ENCODE assay signal across 33 cellular contexts in genomic region chr12:51132693-51133092, GRCh38. TPM values are rescaled to one million over a fixed set of nuclear protein-coding genes. Genes with fewer than 3 reads are reported as not detected.
DNase-seq lines count a peak whose midpoint lies in the region; TF ChIP-seq lines count a peak whose summit lies in the region.
"Had no signal": no experiment of that assay in that cellular context is flagged by ENCODE, and none has a peak within 500 bp of the region (broad histone marks: within the 10 kb centered on the region; RNA-seq: fewer than 3 reads in every experiment).

No MANE protein-coding gene starts in this region.

- H3K27ac ChIP-seq in 22Rv1 (peak overlapping the region; percentile 19), H9 (ENCODE audit: insufficient read length, low read depth, low read length) (no peak overlapping the region), mesendoderm (ENCODE audit: low read depth, low read length) (no peak overlapping the region), hepatocyte (no peak overlapping the region)
- H3K27ac ChIP-seq: dorsolateral prefrontal cortex, ovary, Peyer's patch had no signal

- no peaks in the 10 kb centered on the region for H4K20me1 ChIP-seq in H9 (ENCODE audit: control insufficient read depth, insufficient read depth, insufficient read length)
- H4K20me1 ChIP-seq in hepatocyte (ENCODE audit: insufficient read depth, poor library complexity, severe bottlenecking) = no peaks in the 10 kb centered on the region

- H3K79me1 ChIP-seq in H9 (ENCODE audit: insufficient read depth, low read depth, low read length, poor library complexity, severe bottlenecking) (peaks cover 2% of the 10 kb centered on the region), mesendoderm (ENCODE audit: low read length) (peaks cover under 1% of the 10 kb centered on the region)

- H3K4me2 ChIP-seq in H9 (ENCODE audit: insufficient read depth, insufficient read length, low read length) = no peak overlapping the region
- no peak overlapping the region for H3K4me2 ChIP-seq in mesendoderm (ENCODE audit: low read length)
- no peak overlapping the region for H3K4me2 ChIP-seq in hepatocyte

- no peaks in the 10 kb centered on the region for H3K9me3 Mint-ChIP-seq in H9
- H3K9me3 Mint-ChIP-seq: activated B cell treated with CpG ODN at 0.5 μM for 24 hours; activated T-cell treated with anti-CD3 and anti-CD28 coated beads, Interleukin-2, amount 50 U/mL, for 4 hours; CD8-positive, alpha-beta memory T cell; immature natural killer cell; nephron had no signal

- H3K56ac ChIP-seq in H9 (ENCODE audit: insufficient read length, low read depth, low read length) (no peak overlapping the region), mesendoderm (ENCODE audit: low read length) (no peak overlapping the region)

- H2BK15ac ChIP-seq in H9 (ENCODE audit: low read depth, low read length) = no peak overlapping the region
- no peak overlapping the region for H2BK15ac ChIP-seq in mesendoderm (replicated peaks; ENCODE audit: low read depth)

- H4K91ac ChIP-seq in H9 (ENCODE audit: insufficient read length, low read depth, low read length) = no peak overlapping the region

- H3K27me3 Mint-ChIP-seq in H9 (ENCODE audit: low read depth) = no peaks in the 10 kb centered on the region
- H3K27me3 Mint-ChIP-seq: activated B cell treated with CpG ODN at 0.5 μM for 24 hours; CD8-positive, alpha-beta memory T cell had no signal

- H2AK5ac ChIP-seq in H9 (ENCODE audit: insufficient read length, low read length) (no peak overlapping the region), mesendoderm (ENCODE audit: low read length) (no peak overlapping the region)

- H2BK5ac ChIP-seq in H9 (ENCODE audit: insufficient read length, low read length) (no peak overlapping the region), mesendoderm (ENCODE audit: low read length) (no peak overlapping the region)

- H3T11ph ChIP-seq in H9 (ENCODE audit: low read length) = no peak overlapping the region

- H3K36me3 ChIP-seq in mesendoderm (ENCODE audit: control insufficient read depth, insufficient read depth, low read length) (no peaks in the 10 kb centered on the region), hepatocyte (replicated peaks; ENCODE audit: insufficient read depth, low read depth) (no peaks in the 10 kb centered on the region)
- H3K36me3 ChIP-seq: BE2C, MG63, ovary, Peyer's patch had no signal

- TF ChIP-seq CTCF in 22Rv1 (IDR thresholded peaks at IDR 0.05) = no peak
- TF ChIP-seq CTCF in H9 (conservative IDR thresholded peaks at IDR 0.05) = no peak
- TF ChIP-seq CTCF in hepatocyte (IDR thresholded peaks at IDR 0.05; ENCODE audit: poor library complexity) = no peak

- no peaks in the 10 kb centered on the region for H3K4me1 Mint-ChIP-seq in H9

- H3K23me2 ChIP-seq in H9 (ENCODE audit: insufficient read length, low read depth, low read length, poor library complexity, severe bottlenecking) = no peaks in the 10 kb centered on the region

- no CpG with 5 or more reads among the region's 5 CpGs for WGBS in H9 (ENCODE audit: extremely low coverage, insufficient read length, low lambda C conversion rate)
- WGBS in mesendoderm (ENCODE audit: extremely low coverage, insufficient coverage, low lambda C conversion rate) = no CpG with 5 or more reads among the region's 5 CpGs
- WGBS in hepatocyte (ENCODE audit: low lambda C conversion rate, missing lambda C conversion rate) = 95% methylated on average over 5 of the region's 5 CpGs

- no peaks in the 10 kb centered on the region for H3K9me2 ChIP-seq in hepatocyte (replicated peaks; ENCODE audit: insufficient read depth)

- H3K27ac Mint-ChIP-seq in H9 = peak overlapping the region; percentile 44 to 84 (median 57); a peak in 3 of 7 replicates
- H3K27ac Mint-ChIP-seq: activated B cell treated with CpG ODN at 0.5 μM for 24 hours had no signal

- no peak overlapping the region for H3K4ac ChIP-seq in H9 (ENCODE audit: low read depth, low read length)
- H3K4ac ChIP-seq in mesendoderm (ENCODE audit: low read depth, low read length) = no peak overlapping the region

- H3K27me3 ChIP-seq in H9 (ENCODE audit: insufficient read depth, low read length) (no peaks in the 10 kb centered on the region), mesendoderm (ENCODE audit: insufficient read depth, low read length, poor library complexity) (no peaks in the 10 kb centered on the region), hepatocyte (no peaks in the 10 kb centered on the region)
- H3K27me3 ChIP-seq: BE2C, dorsolateral prefrontal cortex, MG63, ovary, Peyer's patch had no signal

- no peak overlapping the region for H4K5ac ChIP-seq in H9 (ENCODE audit: insufficient read length, low read depth, low read length)
- H4K5ac ChIP-seq in mesendoderm (ENCODE audit: low read length) = no peak overlapping the region

- H4K8ac ChIP-seq in H9 (replicated peaks; ENCODE audit: insufficient read length, low read depth, low read length) (no peak overlapping the region), mesendoderm (ENCODE audit: low read depth, low read length) (no peak overlapping the region)

- no peak overlapping the region for H3K18ac ChIP-seq in H9 (ENCODE audit: insufficient read length, low read depth, low read length)
- no peak overlapping the region for H3K18ac ChIP-seq in mesendoderm (ENCODE audit: low read length)

- H3K79me2 ChIP-seq in H9 (ENCODE audit: insufficient read depth, low read length) = no peaks in the 10 kb centered on the region; the same call in 1 of the 2 replicates
- H3K79me2 ChIP-seq in mesendoderm (ENCODE audit: control insufficient read depth, insufficient read depth, low read length) = no peaks in the 10 kb centered on the region
- H3K79me2 ChIP-seq in hepatocyte = peaks cover 16% of the 10 kb centered on the region

- H3K14ac ChIP-seq in H9 (ENCODE audit: insufficient read depth, low read length) = no peak overlapping the region

- DNase-seq in H9 = no peak
- peak; percentile 9 for DNase-seq in astrocyte of the hippocampus (ENCODE audit: low read depth, low spot score)
- DNase-seq in mesendoderm = peak; percentile 10
- DNase-seq in NCI-H2081 (lab: John Stamatoyannopoulos, UW) = no peak
- no peak for DNase-seq in NCI-H1048 (lab: John Stamatoyannopoulos, UW)
- DNase-seq in hepatocyte (ENCODE audit: low spot score) = no peak
- DNase-seq: activated B cell treated with CpG ODN at 0.5 μM for 24 hours; activated CD4-positive, alpha-beta T cell treated with anti-CD3 and anti-CD28 coated beads, Interleukin-2, amount 50 U/mL, for 1 hour; activated gamma-delta T cell; activated T-cell treated with anti-CD3 and anti-CD28 coated beads, Interleukin-2, amount 50 U/mL, for 4 hours; BE2C; CD8-positive, alpha-beta memory T cell; cerebellar nuclear complex; DMS 273 treated with DMSO at 0.1 percent for 48 hours; dorsolateral prefrontal cortex; hypothalamus; immature natural killer cell; left cardiac atrium; NCI-H446; NCI-H748 treated with DMSO at 0.1 percent for 48 hours; ovary; Peyer's patch; retina; SIG-M5; small intestine; stimulated activated naive CD8-positive, alpha-beta T cell treated with anti-CD3 and anti-CD28 coated beads, Interleukin-15, Interleukin-2, amounts not matched to agents 100 U/mL and 50 U/mL, for 24 hours; SW 1271; T-helper 9 cell had no signal

- no peak overlapping the region for H3K4me3 Mint-ChIP-seq in H9
- H3K4me3 Mint-ChIP-seq: activated B cell treated with CpG ODN at 0.5 μM for 24 hours; activated T-cell treated with anti-CD3 and anti-CD28 coated beads, Interleukin-2, amount 50 U/mL, for 4 hours; immature natural killer cell; nephron had no signal

- H2AFZ ChIP-seq in H9 (ENCODE audit: low read length) = no peak overlapping the region
- H2AFZ ChIP-seq in hepatocyte = no peak overlapping the region

- no peak overlapping the region for H3K4me3 ChIP-seq in mesendoderm (ENCODE audit: low read length)
- no peak overlapping the region for H3K4me3 ChIP-seq in hepatocyte
- H3K4me3 ChIP-seq: dorsolateral prefrontal cortex, GM12878, K562, MG63, ovary, Peyer's patch had no signal

- H3K23ac ChIP-seq in H9 (ENCODE audit: insufficient read length, low read depth, low read length) (no peak overlapping the region), mesendoderm (ENCODE audit: low read length) (no peak overlapping the region)

- H3K36me3 Mint-ChIP-seq in H9 (ENCODE audit: insufficient read depth in 1 of 3, low read depth in 3 of 3) = peaks cover 0 to 3% (median 2%) of the 10 kb centered on the region in 3 experiments; a peak in 3 of 7 replicates

- H2BK120ac ChIP-seq in H9 (ENCODE audit: low read depth, low read length, poor library complexity, severe bottlenecking) (no peak overlapping the region), mesendoderm (ENCODE audit: low read depth, low read length) (no peak overlapping the region)

- no peaks in the 10 kb centered on the region for H3K4me1 ChIP-seq in H9 (ENCODE audit: insufficient read depth, low read length)
- H3K4me1 ChIP-seq in mesendoderm (ENCODE audit: control insufficient read depth, low read depth, low read length) = no peaks in the 10 kb centered on the region
- no peaks in the 10 kb centered on the region for H3K4me1 ChIP-seq in hepatocyte (ENCODE audit: insufficient read depth)
- H3K4me1 ChIP-seq: BE2C, Peyer's patch had no signal

- H2BK12ac ChIP-seq in H9 (ENCODE audit: insufficient read length, low read depth, low read length) = no peak overlapping the region

- H3K9ac ChIP-seq in H9 (ENCODE audit: extremely low read depth, insufficient read length, low read length) = no peak overlapping the region
- no peak overlapping the region for H3K9ac ChIP-seq in mesendoderm (ENCODE audit: low read length)

- H3K9me3 ChIP-seq in H9 (ENCODE audit: control insufficient read depth, low read depth, low read length) (no peaks in the 10 kb centered on the region), hepatocyte (ENCODE audit: low read depth) (no peaks in the 10 kb centered on the region)
- H3K9me3 ChIP-seq: BE2C, MG63, ovary, Peyer's patch had no signal

- H2BK20ac ChIP-seq in H9 (ENCODE audit: low read depth, low read length, poor library complexity, severe bottlenecking) = no peak overlapping the region

RNA-seq across cellular contexts. Expression of gene TFCP2, which starts 40.2 kb away (rescaled TPM):
- total RNA-seq in H9 (2021) (25.2 and 27.1 TPM in 2 replicates), hepatocyte (10.4 and 11.6 TPM in 2 replicates)
- 31.9 TPM for polyA plus RNA-seq in mesendoderm (2013, experiment 1 of 2)
- 32.5 TPM for polyA plus RNA-seq in mesendoderm (2013, experiment 2 of 2)
- 6.9 and 8.6 TPM in 2 replicates for polyA plus RNA-seq in hepatocyte

RNA-seq across cellular contexts. Expression of gene CSRNP2, which starts 49.3 kb away (rescaled TPM):
- total RNA-seq in H9 (2021) = 38.6 and 42.5 TPM in 2 replicates
- 15.0 TPM for polyA plus RNA-seq in mesendoderm (2013, experiment 1 of 2)
- 14.9 TPM for polyA plus RNA-seq in mesendoderm (2013, experiment 2 of 2)
- 30.5 and 31.3 TPM in 2 replicates for total RNA-seq in hepatocyte
- polyA plus RNA-seq in hepatocyte = 23.2 and 25.8 TPM in 2 replicates

Comparison
In these comparisons a context has a peak if more than half of its experiments do, and no peak if none do; other contexts are left out.
1. DNase-seq: peak in astrocyte of the hippocampus (single experiment) and mesendoderm (single experiment); none in H9 (single experiment), NCI-H2081 (0 of 2), NCI-H1048 (single experiment) and hepatocyte (single experiment).